Comparison of ENCODE assay signal across 8 cellular contexts in genomic region chr5:152271420-152271819, GRCh38.
DNase-seq lines count a peak whose midpoint lies in the region; ATAC-seq and TF ChIP-seq lines count a peak whose summit lies in the region.

No MANE protein-coding gene starts in this region.

- DNase-seq in GM12864 (ENCODE audit: low read depth) (no peak), MG63 (peak; percentile 30), neural crest cell (ENCODE audit: low read depth, low spot score) (no peak), NCI-H446 (lab: John Stamatoyannopoulos, UW) (no peak)
- DNase-seq in activated CD4-positive, alpha-beta T cell treated with anti-CD3 and anti-CD28 coated beads for 48 hours, result no peak
- DNase-seq in stimulated activated naive CD4-positive, alpha-beta T cell treated with Interleukin-2 at 50 U/mL for 16 hours (lab: John Stamatoyannopoulos, UW), result no peak

- H3K36me3 Mint-ChIP-seq in brain (no peaks in the 10 kb centered on the region), neural crest cell (ENCODE audit: low read depth) (no peaks in the 10 kb centered on the region)

- H3K4me1 Mint-ChIP-seq in brain, result no peaks in the 10 kb centered on the region
- H3K4me1 Mint-ChIP-seq in neural crest cell, result no peaks in the 10 kb centered on the region

- no peaks in the 10 kb centered on the region for H3K27me3 ChIP-seq in MG63

- H3K9me3 Mint-ChIP-seq in brain (no peaks in the 10 kb centered on the region), neural crest cell (no peaks in the 10 kb centered on the region)

- TF ChIP-seq CTCF in GM12864 (IDR thresholded peaks at IDR 0.05; ENCODE audit: low read depth, low read length, missing control alignments), result peak; percentile 33
- TF ChIP-seq CTCF in brain (conservative IDR thresholded peaks at IDR 0.05), result peak; percentile 40 to 62
- TF ChIP-seq CTCF in neural crest cell (conservative IDR thresholded peaks at IDR 0.05), result peak; percentile 62

- H3K4me3 ChIP-seq in GM12864 (ENCODE audit: low read depth, low read length) (no peak overlapping the region), MG63 (no peak overlapping the region)

- H3K9me3 ChIP-seq in MG63, result no peaks in the 10 kb centered on the region

- ATAC-seq in HG02938 (IDR thresholded peaks at IDR 0.05; ENCODE audit: unreplicated experiment), result no peak

- H3K4me3 Mint-ChIP-seq in brain (no peak overlapping the region), neural crest cell (no peak overlapping the region)

- H3K27me3 Mint-ChIP-seq in brain, result peaks cover 7% of the 10 kb centered on the region
- peaks cover 3% of the 10 kb centered on the region for H3K27me3 Mint-ChIP-seq in neural crest cell (ENCODE audit: low read depth)

- no peak overlapping the region for H3K27ac Mint-ChIP-seq in brain
- H3K27ac Mint-ChIP-seq in neural crest cell (ENCODE audit: unreplicated experiment), result no peak overlapping the region

- no peaks in the 10 kb centered on the region for H3K36me3 ChIP-seq in MG63
